20 cellular contexts compared by ENCODE assay signal in the genomic region with DNA sequence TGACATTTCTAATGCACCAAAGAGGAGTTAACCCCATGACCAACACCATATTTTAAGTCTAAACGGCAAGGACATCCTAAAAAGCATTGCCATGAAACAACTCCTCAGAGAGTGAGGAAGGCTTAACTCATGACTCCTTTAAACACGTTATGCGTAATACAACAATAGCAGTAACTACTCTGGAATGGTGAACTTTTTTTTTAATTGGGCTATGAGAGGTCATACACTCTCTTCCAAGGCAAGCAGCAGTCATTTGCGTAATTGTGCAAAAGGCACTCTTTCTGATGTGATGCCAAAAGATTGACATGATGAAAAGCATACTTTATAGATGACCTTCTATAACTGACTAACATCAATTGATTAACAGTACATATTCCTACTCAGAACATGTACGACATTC.
DNase-seq lines count a peak whose midpoint lies in the region; ATAC-seq, FAIRE-seq and TF ChIP-seq lines count a peak whose summit lies in the region.
"Had no signal": no experiment of that assay in that cellular context is flagged by ENCODE, and none has a peak within 500 bp of the region (broad histone marks: within the 10 kb centered on the region; RNA-seq: fewer than 3 reads in every experiment).

No MANE protein-coding gene starts in this region.

- peak; percentile 24 for DNase-seq in AG20443 (ENCODE audit: low spot score)
- no peak for DNase-seq in HTR-8/SVneo (ENCODE audit: insufficient read length, low spot score)
- DNase-seq in fibroblast of mammary gland (ENCODE audit: low read depth) = peak; percentile 34
- DNase-seq in urothelium cell line (ENCODE audit: low spot score) = no peak
- no peak for DNase-seq in NAMALWA (ENCODE audit: low spot score)
- no peak for DNase-seq in NCI-H2227 (lab: John Stamatoyannopoulos, UW; ENCODE audit: unreplicated experiment)
- no peak for DNase-seq in activated CD4-positive, alpha-beta T cell treated with anti-CD3 and anti-CD28 coated beads for 48 hours
- DNase-seq: C1 segment of cervical spinal cord; Calu3; CD4-positive, alpha-beta memory T cell; COR-L47; DND-41; GOT3; HFFc6 had no signal

- ATAC-seq in HG03025 (IDR thresholded peaks at IDR 0.05; ENCODE audit: low FRiP score, unreplicated experiment) = no peak
- ATAC-seq: GM12878 had no signal

- TF ChIP-seq CTCF in fibroblast of mammary gland (conservative IDR thresholded peaks at IDR 0.05; ENCODE audit: control insufficient read depth, insufficient read depth, low read depth, low read length) = no peak

- FAIRE-seq in HTR-8/SVneo (lab: Jason Lieb, UNC) (peak; percentile 95), urothelium cell line (lab: Jason Lieb, UNC) (peak; percentile 93)
- FAIRE-seq: G401.6, GM12878, GM19239, H54 had no signal

- no peak overlapping the region for H3K4me3 ChIP-seq in fibroblast of mammary gland (ENCODE audit: control insufficient read depth, low read depth, low read length)
- H3K4me3 ChIP-seq: GM12878, HAP-1 had no signal

Comparison
In these comparisons a context has a peak if more than half of its experiments do, and no peak if none do; other contexts are left out.
1. DNase-seq: peak in AG20443 (single experiment) and fibroblast of mammary gland (single experiment); none in HTR-8/SVneo (single experiment), urothelium cell line (single experiment), NAMALWA (single experiment), NCI-H2227 (single experiment) and activated CD4-positive, alpha-beta T cell treated with anti-CD3 and anti-CD28 coated beads for 48 hours (single experiment).